ENCODE assay signal across 16 cellular contexts in genomic region chr14:95211721-95212504, GRCh38. TPM values are rescaled to one million over a fixed set of nuclear protein-coding genes. Genes with fewer than 3 reads are reported as not detected.
DNase-seq lines count a peak whose midpoint lies in the region; ATAC-seq lines count a peak whose summit lies in the region.
"Had no signal": no experiment of that assay in that cellular context is flagged by ENCODE, and none has a peak within 500 bp of the region (broad histone marks: within the 10 kb centered on the region; RNA-seq: fewer than 3 reads in every experiment).

No MANE protein-coding gene starts in this region.

- intact Hi-C loops in left colon (cut with DNase I, micrococcal nuclease) (no loop called here), posterior vena cava (cut with DNase I) (no loop called here)

- ATAC-seq in GM18502 (IDR thresholded peaks at IDR 0.05; ENCODE audit: poor library complexity, unreplicated experiment) (peak; percentile 34), GM21423 (IDR thresholded peaks at IDR 0.05; ENCODE audit: unreplicated experiment) (peak; percentile 73), HG03159 (IDR thresholded peaks at IDR 0.05; ENCODE audit: unreplicated experiment) (peak; percentile 77), left colon (peak; percentile 92)
- ATAC-seq: psoas muscle; stimulated activated naive B cell treated with anti-CD40 and anti-IgM and Interleukin-4, amounts not matched to agents 10 μg/mL and 1 μg/mL and 100 μg/mL, for 72 hours; WTC11 had no signal

- DNase-seq in left colon (peak in 1 of 2 donors; percentile 62), NCI-H748 (lab: John Stamatoyannopoulos, UW; ENCODE audit: unreplicated experiment) (no peak), NCI-H187 (lab: John Stamatoyannopoulos, UW) (no peak), posterior vena cava (ENCODE audit: low spot score) (no peak), NCI-H524 treated with DMSO at 0.1 percent for 48 hours (lab: John Stamatoyannopoulos, UW) (no peak)
- DNase-seq: activated CD8-positive, alpha-beta memory T cell treated with anti-CD3 and anti-CD28 coated beads, Interleukin-2, amount 50 U/mL, for 48 hours; cortex of kidney; EL; NK-92 treated with Interleukin-12 subunit alpha and Interleukin-12 subunit beta, amount 100 ng/mL, for 24 hours; psoas muscle; stimulated activated CD4-positive, alpha-beta T cell treated with anti-CD3 and anti-CD28 coated beads, Interleukin-1b, Interleukin-23, amount 100 ng/mL, for 48 hours; stimulated activated naive B cell treated with anti-CD40 and anti-IgM and Interleukin-4, amounts not matched to agents 10 μg/mL and 1 μg/mL and 100 μg/mL, for 72 hours had no signal

RNA-seq across cellular contexts. Expression of gene DICER1, which starts 54.6 kb away (rescaled TPM):
- total RNA-seq in left colon (10 to 100 TPM; 49.0 to 77.3 TPM), posterior vena cava (10 to 100 TPM; 52.4 to 52.5 TPM)

Comparison
In these comparisons a context has a peak if more than half of its experiments do, and no peak if none do; other contexts are left out.
1. ATAC-seq: peak in every context shown above with its lines; median percentile 92 in left colon; 77 in HG03159; 73 in GM21423; 34 in GM18502.